In genomic region chr17:45431531-45432404, GRCh38 we compare ENCODE assay signal across 8 cellular contexts. TPM values are rescaled to one million over a fixed set of nuclear protein-coding genes. Genes with fewer than 3 reads are reported as not detected.
DNase-seq lines count a peak whose midpoint lies in the region; ATAC-seq and TF ChIP-seq lines count a peak whose summit lies in the region.

No MANE protein-coding gene starts in this region.

- DNase-seq in CMK (ENCODE audit: low read depth) (peak; percentile 66), LHCN-M2 (ENCODE audit: low read depth) (peak; percentile 41), cardiac muscle cell (ENCODE audit: low read depth in 1 of 2, low spot score in 1 of 2) (peak; percentile 43 to 85), psoas muscle (peak; percentile 67 to 79)
- peak; percentile 91 for DNase-seq in activated naive CD4-positive, alpha-beta T cell treated with anti-CD3 and anti-CD28 coated beads, Interleukin-2, amount 10 ng/mL, durations not matched to agents 7 days and 5 days

- ATAC-seq in GM21381 (IDR thresholded peaks at IDR 0.05; ENCODE audit: unreplicated experiment): peak; percentile 51
- peak; percentile 71 for ATAC-seq in SK-N-SH treated with all-trans-retinoic acid at 6 μM for 48 hours
- peak; percentile 23 to 35 (median 31) for ATAC-seq in psoas muscle
- ATAC-seq in HG02623 (IDR thresholded peaks at IDR 0.05; ENCODE audit: unreplicated experiment): no peak

- WGBS in psoas muscle, 3 donors: 0 to 1% (median 1%) methylated on average over 44 to 64 of the region's 64 CpGs

- H3K9me3 ChIP-seq in cardiac muscle cell (ENCODE audit: low read depth): no peaks in the 10 kb centered on the region
- no peaks in the 10 kb centered on the region for H3K9me3 ChIP-seq in psoas muscle

- H3K4me1 Mint-ChIP-seq in activated naive CD4-positive, alpha-beta T cell treated with anti-CD3 and anti-CD28 coated beads, Interleukin-2, amount 10 ng/mL, durations not matched to agents 7 days and 5 days: peaks cover 32% of the 10 kb centered on the region

- no peak for TF ChIP-seq CTCF in cardiac muscle cell (IDR thresholded peaks at IDR 0.05; ENCODE audit: low read depth, low read length)
- no peak for TF ChIP-seq CTCF in psoas muscle (IDR thresholded peaks at IDR 0.05)

- H3K36me3 Mint-ChIP-seq in activated naive CD4-positive, alpha-beta T cell treated with anti-CD3 and anti-CD28 coated beads, Interleukin-2, amount 10 ng/mL, durations not matched to agents 7 days and 5 days: peaks cover 4% of the 10 kb centered on the region

- H3K9me3 Mint-ChIP-seq in activated naive CD4-positive, alpha-beta T cell treated with anti-CD3 and anti-CD28 coated beads, Interleukin-2, amount 10 ng/mL, durations not matched to agents 7 days and 5 days: no peaks in the 10 kb centered on the region

- H3K27ac Mint-ChIP-seq in activated naive CD4-positive, alpha-beta T cell treated with anti-CD3 and anti-CD28 coated beads, Interleukin-2, amount 10 ng/mL, durations not matched to agents 7 days and 5 days: no peak overlapping the region

- CTCF ChIA-PET in activated naive CD4-positive, alpha-beta T cell treated with anti-CD3 and anti-CD28 coated beads, Interleukin-2, amount 10 ng/mL, durations not matched to agents 7 days and 5 days (lab: Charles Lee): interaction anchor here (1.5 kb wide), 1 partner anchor 9 kb away, joined by 4 read pairs; no protein-coding TSS in a partner anchor

- H3K4me3 Mint-ChIP-seq in activated naive CD4-positive, alpha-beta T cell treated with anti-CD3 and anti-CD28 coated beads, Interleukin-2, amount 10 ng/mL, durations not matched to agents 7 days and 5 days: peak overlapping the region; percentile 79

- peaks cover 29% of the 10 kb centered on the region for H3K27me3 Mint-ChIP-seq in activated naive CD4-positive, alpha-beta T cell treated with anti-CD3 and anti-CD28 coated beads, Interleukin-2, amount 10 ng/mL, durations not matched to agents 7 days and 5 days

- no peaks in the 10 kb centered on the region for H3K36me3 ChIP-seq in cardiac muscle cell
- peaks cover 0 to 25% of the 10 kb centered on the region in 2 donors for H3K36me3 ChIP-seq in psoas muscle (ENCODE audit: insufficient read depth in 1 of 2, low read depth in 1 of 2)

- H3K27me3 ChIP-seq in cardiac muscle cell (peaks cover 68% of the 10 kb centered on the region), psoas muscle (ENCODE audit: insufficient read depth in 3 of 3, low read length in 2 of 3) (peaks cover 0 to 56% (median 25%) of the 10 kb centered on the region in 3 donors)

- peak overlapping the region; percentile 42 for H3K4me3 ChIP-seq in cardiac muscle cell
- peak overlapping the region; percentile 65 for H3K4me3 ChIP-seq in psoas muscle

- H3K4me1 ChIP-seq in cardiac muscle cell (ENCODE audit: low read depth) (no peaks in the 10 kb centered on the region), psoas muscle (peaks cover 22% of the 10 kb centered on the region)

- intact Hi-C loops in psoas muscle (cut with DNase I): loop anchor here in 1 of 2 donors (10.0 kb wide), 1 partner anchor 153 kb away; no protein-coding TSS in a partner anchor

- H3K27ac ChIP-seq in cardiac muscle cell: no peak overlapping the region
- no peak overlapping the region for H3K27ac ChIP-seq in psoas muscle

TF ChIP-seq in SK-N-SH treated with all-trans-retinoic acid at 6 μM for 48 hours, 23 proteins besides CTCF, POLR2A, EP300 and RAD21 (continues in another document):
- TF ChIP-seq TCF4 (CRISPR knock-in tag; IDR thresholded peaks at IDR 0.05; ENCODE audit: borderline replicate concordance) (no peak), ARNTL (CRISPR knock-in tag; IDR thresholded peaks at IDR 0.05; ENCODE audit: borderline replicate concordance, low read depth) (no peak), ZNF70 (CRISPR knock-in tag; IDR thresholded peaks at IDR 0.05) (no peak), ISL1 (CRISPR knock-in tag; IDR thresholded peaks at IDR 0.05) (no peak), ZFP3 (CRISPR knock-in tag; IDR thresholded peaks at IDR 0.05) (no peak), OSR1 (CRISPR knock-in tag; IDR thresholded peaks at IDR 0.05) (no peak), TOX (CRISPR knock-in tag; IDR thresholded peaks at IDR 0.05; ENCODE audit: borderline replicate concordance) (no peak), CSDC2 (CRISPR knock-in tag; IDR thresholded peaks at IDR 0.05) (no peak), PPARA (CRISPR knock-in tag; IDR thresholded peaks at IDR 0.05; ENCODE audit: borderline replicate concordance) (no peak), CSRNP3 (CRISPR knock-in tag; IDR thresholded peaks at IDR 0.05) (no peak), GLIS3 (CRISPR knock-in tag; IDR thresholded peaks at IDR 0.05) (no peak), ESRRG (CRISPR knock-in tag; IDR thresholded peaks at IDR 0.05) (no peak), SNAI2 (CRISPR knock-in tag; IDR thresholded peaks at IDR 0.05) (no peak), ZC3H10 (CRISPR knock-in tag; IDR thresholded peaks at IDR 0.05) (no peak), TSHZ2 (CRISPR knock-in tag; IDR thresholded peaks at IDR 0.05) (no peak), PATZ1 (CRISPR knock-in tag; IDR thresholded peaks at IDR 0.05; ENCODE audit: borderline replicate concordance) (no peak)

RNA-seq across cellular contexts. Expression of gene ARHGAP27, which starts 0.9 kb away (rescaled TPM):
- total RNA-seq in LHCN-M2 (2014; rRNA removed) (0.83 and 3.0 TPM in 2 replicates), cardiac muscle cell (14.7 and 17.7 TPM in 2 replicates), psoas muscle (1 to 10 TPM; 4.8 to 8.1 (median 6.7) TPM)
- 1.9 TPM for polyA plus RNA-seq in LHCN-M2 (2012)
- polyA plus RNA-seq in cardiac muscle cell (5.6 and 12.3 TPM in 2 replicates), psoas muscle (1 to 10 TPM; 3.4 to 8.9 (median 3.5) TPM)

RNA-seq across cellular contexts. Expression of gene PLEKHM1, which starts 58.8 kb away (rescaled TPM):
- total RNA-seq in LHCN-M2 (2014; rRNA removed) (27.2 and 30.0 TPM in 2 replicates), cardiac muscle cell (16.7 and 50.8 TPM in 2 replicates), psoas muscle (10 to 100 TPM; 21.8 to 47.6 (median 36.0) TPM)
- polyA plus RNA-seq in LHCN-M2 (2012): 20.2 TPM
- polyA plus RNA-seq in cardiac muscle cell (13.1 and 13.5 TPM in 2 replicates), psoas muscle (10 to 100 TPM; 13.0 to 25.5 (median 23.9) TPM)

Comparison
In these comparisons a context has a peak if more than half of its experiments do, and no peak if none do; other contexts are left out.
1. DNase-seq: peak in every context shown above with its lines; median percentile 91 in activated naive CD4-positive, alpha-beta T cell treated with anti-CD3 and anti-CD28 coated beads, Interleukin-2, amount 10 ng/mL, durations not matched to agents 7 days and 5 days; 73 in psoas muscle; 66 in CMK; 64 in cardiac muscle cell; 41 in LHCN-M2.